In the genomic region with DNA sequence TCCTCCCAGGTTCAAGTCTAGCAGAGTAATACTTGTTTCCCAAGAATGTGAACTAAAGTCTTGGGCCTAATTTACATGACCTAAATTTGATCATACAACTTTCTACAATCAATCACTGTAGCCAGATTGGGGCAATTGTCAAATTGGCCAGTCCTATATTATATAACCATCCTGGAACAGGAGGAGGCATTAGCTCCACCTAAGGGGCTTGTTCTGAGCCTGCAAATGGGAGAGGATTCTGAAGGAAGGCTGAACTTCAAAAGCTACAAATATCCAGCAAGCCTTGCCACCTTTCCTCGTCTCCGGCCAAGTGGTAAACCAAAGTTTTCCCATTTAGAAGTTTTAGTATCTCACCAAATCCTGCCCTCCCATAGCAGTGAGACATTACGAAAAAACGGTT, we compare ENCODE assay signal across 2 cellular contexts.
TF ChIP-seq lines count a peak whose summit lies in the region.

No MANE protein-coding gene starts in this region.

TF ChIP-seq in IMR-90, 13 proteins besides CTCF, POLR2A, EP300 and RAD21:
- no peak for TF ChIP-seq RCOR1 (IDR thresholded peaks at IDR 0.05; ENCODE audit: insufficient replicate concordance, low read length)
- TF ChIP-seq BHLHE40 (IDR thresholded peaks at IDR 0.05; ENCODE audit: low read depth, low read length) = no peak
- no peak for TF ChIP-seq FOS (IDR thresholded peaks at IDR 0.05; ENCODE audit: low read depth, low read length)
- TF ChIP-seq, protein P1, sequence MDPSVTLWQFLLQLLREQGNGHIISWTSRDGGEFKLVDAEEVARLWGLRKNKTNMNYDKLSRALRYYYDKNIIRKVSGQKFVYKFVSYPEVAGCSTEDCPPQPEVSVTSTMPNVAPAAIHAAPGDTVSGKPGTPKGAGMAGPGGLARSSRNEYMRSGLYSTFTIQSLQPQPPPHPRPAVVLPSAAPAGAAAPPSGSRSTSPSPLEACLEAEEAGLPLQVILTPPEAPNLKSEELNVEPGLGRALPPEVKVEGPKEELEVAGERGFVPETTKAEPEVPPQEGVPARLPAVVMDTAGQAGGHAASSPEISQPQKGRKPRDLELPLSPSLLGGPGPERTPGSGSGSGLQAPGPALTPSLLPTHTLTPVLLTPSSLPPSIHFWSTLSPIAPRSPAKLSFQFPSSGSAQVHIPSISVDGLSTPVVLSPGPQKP (IDR thresholded peaks at IDR 0.05; ENCODE audit: borderline replicate concordance, low read depth, low read length) = no peak
- TF ChIP-seq MXI1 (IDR thresholded peaks at IDR 0.05; ENCODE audit: borderline replicate concordance, low read depth, low read length) = no peak
- TF ChIP-seq RFX5 (IDR thresholded peaks at IDR 0.05; ENCODE audit: low read depth, low read length) = no peak
- TF ChIP-seq CEBPB (IDR thresholded peaks at IDR 0.05; ENCODE audit: low read depth, low read length) = no peak
TF ChIP-seq in IMR-90: peak in this region for 0.

TF ChIP-seq in WTC11, 78 proteins besides CTCF, POLR2A, EP300 and RAD21:
- TF ChIP-seq ZNF671 (CRISPR knock-in tag; IDR thresholded peaks at IDR 0.05) = no peak
- no peak for TF ChIP-seq NFE2L1 (CRISPR knock-in tag; IDR thresholded peaks at IDR 0.05)
- no peak for TF ChIP-seq ZBTB21 (CRISPR knock-in tag; IDR thresholded peaks at IDR 0.05; ENCODE audit: borderline replicate concordance)
- no peak for TF ChIP-seq OVOL2 (CRISPR knock-in tag; IDR thresholded peaks at IDR 0.05; ENCODE audit: borderline replicate concordance)
- TF ChIP-seq FOXP1 (CRISPR knock-in tag; IDR thresholded peaks at IDR 0.05; ENCODE audit: borderline replicate concordance) = no peak
- TF ChIP-seq, protein P2, sequence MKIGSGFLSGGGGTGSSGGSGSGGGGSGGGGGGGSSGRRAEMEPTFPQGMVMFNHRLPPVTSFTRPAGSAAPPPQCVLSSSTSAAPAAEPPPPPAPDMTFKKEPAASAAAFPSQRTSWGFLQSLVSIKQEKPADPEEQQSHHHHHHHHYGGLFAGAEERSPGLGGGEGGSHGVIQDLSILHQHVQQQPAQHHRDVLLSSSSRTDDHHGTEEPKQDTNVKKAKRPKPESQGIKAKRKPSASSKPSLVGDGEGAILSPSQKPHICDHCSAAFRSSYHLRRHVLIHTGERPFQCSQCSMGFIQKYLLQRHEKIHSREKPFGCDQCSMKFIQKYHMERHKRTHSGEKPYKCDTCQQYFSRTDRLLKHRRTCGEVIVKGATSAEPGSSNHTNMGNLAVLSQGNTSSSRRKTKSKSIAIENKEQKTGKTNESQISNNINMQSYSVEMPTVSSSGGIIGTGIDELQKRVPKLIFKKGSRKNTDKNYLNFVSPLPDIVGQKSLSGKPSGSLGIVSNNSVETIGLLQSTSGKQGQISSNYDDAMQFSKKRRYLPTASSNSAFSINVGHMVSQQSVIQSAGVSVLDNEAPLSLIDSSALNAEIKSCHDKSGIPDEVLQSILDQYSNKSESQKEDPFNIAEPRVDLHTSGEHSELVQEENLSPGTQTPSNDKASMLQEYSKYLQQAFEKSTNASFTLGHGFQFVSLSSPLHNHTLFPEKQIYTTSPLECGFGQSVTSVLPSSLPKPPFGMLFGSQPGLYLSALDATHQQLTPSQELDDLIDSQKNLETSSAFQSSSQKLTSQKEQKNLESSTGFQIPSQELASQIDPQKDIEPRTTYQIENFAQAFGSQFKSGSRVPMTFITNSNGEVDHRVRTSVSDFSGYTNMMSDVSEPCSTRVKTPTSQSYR (CRISPR knock-in tag; IDR thresholded peaks at IDR 0.05) = no peak
- no peak for TF ChIP-seq TEAD4 (CRISPR knock-in tag; IDR thresholded peaks at IDR 0.05)
- no peak for TF ChIP-seq PRRX2 (CRISPR knock-in tag; IDR thresholded peaks at IDR 0.05)
- no peak for TF ChIP-seq JAZF1 (CRISPR knock-in tag; IDR thresholded peaks at IDR 0.05)
- TF ChIP-seq KAT7 (CRISPR knock-in tag; IDR thresholded peaks at IDR 0.05; ENCODE audit: borderline replicate concordance) = no peak
- TF ChIP-seq E2F1 (CRISPR knock-in tag; IDR thresholded peaks at IDR 0.05) = no peak
- TF ChIP-seq SMAD3 (CRISPR knock-in tag; IDR thresholded peaks at IDR 0.05; ENCODE audit: borderline replicate concordance) = no peak
